ENCODE assay signal across 10 cellular contexts in genomic region chr3:171791695-171792082, GRCh38. TPM values are rescaled to one million over a fixed set of nuclear protein-coding genes. Genes with fewer than 3 reads are reported as not detected.
A peak's percentile ranks its signal among the peaks of the same experiment; 100 is the strongest.
DNase-seq lines count a peak whose midpoint lies in the region; ATAC-seq and TF ChIP-seq lines count a peak whose summit lies in the region.
"Had no signal": no experiment of that assay in that cellular context is flagged by ENCODE, and none has a peak within 500 bp of the region (broad histone marks: within the 10 kb centered on the region; RNA-seq: fewer than 3 reads in every experiment).

No MANE protein-coding gene starts in this region.

- in situ Hi-C loops in GM13976 (cut with MboI; ENCODE audit: low sequenced_read_pairs, unreplicated experiment) (no loop called here), KBM-7 (cut with MboI; ENCODE audit: low pct_unique_long_range_greater_than_20kb, low sequenced_read_pairs) (no loop called here)

- no peak overlapping the region for H2AFZ ChIP-seq in GM23338

- H3K27ac ChIP-seq in GM23338 (ENCODE audit: low read depth) (no peak overlapping the region), tibial artery (no peak overlapping the region)

- peak; percentile 65 for DNase-seq in GM23338 (ENCODE audit: low spot score)
- DNase-seq in amniotic epithelial cell (ENCODE audit: low read depth): peak; percentile 51
- DNase-seq in globus pallidus (ENCODE audit: low spot score): peak; percentile 71
- DNase-seq in pulmonary artery endothelial cell (ENCODE audit: low read depth, low spot score): peak; percentile 96
- no peak for DNase-seq in tibial artery
- no peak for DNase-seq in GM13976 (ENCODE audit: low spot score)
- DNase-seq in KBM-7: no peak
- DNase-seq in activated gamma-delta T cell (lab: John Stamatoyannopoulos, UW): no peak
- DNase-seq: activated naive CD4-positive, alpha-beta T cell; stimulated activated CD4-positive, alpha-beta T cell treated with anti-CD3 and anti-CD28 coated beads, Interleukin-12 subunit alpha, Interleukin-12 subunit beta, amount 100 ng/mL, for 4 hours had no signal

- no peaks in the 10 kb centered on the region for H3K27me3 ChIP-seq in GM23338 (ENCODE audit: insufficient read depth)
- H3K27me3 ChIP-seq in tibial artery: no peaks in the 10 kb centered on the region

- H3K4me1 ChIP-seq in GM23338 (ENCODE audit: insufficient read depth): peaks cover 7% of the 10 kb centered on the region; the same call in 1 of the 2 replicates
- H3K4me1 ChIP-seq in tibial artery: no peaks in the 10 kb centered on the region

- intact Hi-C loops in tibial artery (cut with DNase I; ENCODE audit: low total_unique reads): no loop called here

- peaks cover 19% of the 10 kb centered on the region for H3K4me1 Mint-ChIP-seq in GM23338

- H3K9me2 ChIP-seq in GM23338 (ENCODE audit: insufficient read depth): peaks cover 12% of the 10 kb centered on the region

- no peaks in the 10 kb centered on the region for H3F3A ChIP-seq in GM23338 (replicated peaks; ENCODE audit: low read depth)

- H3K36me3 ChIP-seq in GM23338 (ENCODE audit: insufficient read depth) (no peaks in the 10 kb centered on the region), tibial artery (no peaks in the 10 kb centered on the region)

- TF ChIP-seq CTCF in GM23338 (conservative IDR thresholded peaks at IDR 0.05; ENCODE audit: low read depth in 2 of 2) (no peak), tibial artery (IDR thresholded peaks at IDR 0.05) (no peak), GM13976 (IDR thresholded peaks at IDR 0.05; ENCODE audit: borderline replicate concordance, control extremely low read depth, extremely low read depth, insufficient read depth, missing control alignments) (no peak)

- H3K79me2 ChIP-seq in GM23338 (replicated peaks; ENCODE audit: insufficient read depth): no peaks in the 10 kb centered on the region

- 0 out of 2 replicates have a peak overlapping the region, but pooled peaks have one; percentile 3 for H3K27ac Mint-ChIP-seq in GM23338

- H4K20me1 ChIP-seq in GM23338 (replicated peaks; ENCODE audit: insufficient read depth): no peaks in the 10 kb centered on the region

- 0 out of 2 replicates have a peak overlapping the region, but pooled peaks have one; percentile 48 for H3K4me2 ChIP-seq in GM23338

- H3K9me3 Mint-ChIP-seq in GM23338: no peaks in the 10 kb centered on the region

- H3K36me3 Mint-ChIP-seq in GM23338 (ENCODE audit: low read depth): no peaks in the 10 kb centered on the region

- H3K27me3 Mint-ChIP-seq in GM23338 (ENCODE audit: insufficient read depth, low read depth, poor library complexity): peaks cover 4% of the 10 kb centered on the region

- H3K4me3 ChIP-seq in GM23338 (no peak overlapping the region), tibial artery (no peak overlapping the region)

- H3K4me3 Mint-ChIP-seq in GM23338: no peak overlapping the region; the same call in 2 of the 3 replicates

- H3K9me3 ChIP-seq in tibial artery: no peaks in the 10 kb centered on the region

- ATAC-seq in GM23338: peak; percentile 83

TF ChIP-seq in GM23338, 12 proteins besides CTCF, POLR2A, EP300 and RAD21 (continues in another document):
- no peak for TF ChIP-seq ETS1 (IDR thresholded peaks at IDR 0.05)
- no peak for TF ChIP-seq CREB1 (CRISPR knock-in tag; IDR thresholded peaks at IDR 0.05; ENCODE audit: low read depth)
- TF ChIP-seq JUNB (IDR thresholded peaks at IDR 0.05; ENCODE audit: unreplicated experiment): no peak
- peak; percentile 79 for TF ChIP-seq ZNF462 (CRISPR knock-in tag; IDR thresholded peaks at IDR 0.05)
- no peak for TF ChIP-seq NANOG (IDR thresholded peaks at IDR 0.05; ENCODE audit: borderline replicate concordance)
- TF ChIP-seq EZH2 (IDR thresholded peaks at IDR 0.05; ENCODE audit: low read depth, unreplicated experiment): no peak

RNA-seq across cellular contexts. Expression of gene PLD1, which starts 18.6 kb away (rescaled TPM):
- 2.2 and 6.7 TPM in 2 replicates for total RNA-seq in GM23338 (2014; rRNA removed; shearing (Covaris generic))
- 1.4 and 2.0 TPM in 2 replicates for polyA plus RNA-seq in GM23338 (2016; fragmentation: Nextera tagmentation; extraction: Ambion mirVana)
- 78.9 and 81.0 TPM in 2 replicates for total RNA-seq in pulmonary artery endothelial cell

RNA-seq across cellular contexts. Expression of gene TMEM212, which starts 51.5 kb away (rescaled TPM):
- not detected in 2 replicates for total RNA-seq in GM23338 (2014; rRNA removed; shearing (Covaris generic))
- not detected in 2 replicates for polyA plus RNA-seq in GM23338 (2016; fragmentation: Nextera tagmentation; extraction: Ambion mirVana)
- total RNA-seq in pulmonary artery endothelial cell: not detected in 2 replicates

Comparison
In these comparisons a context has a peak if more than half of its experiments do, and no peak if none do; other contexts are left out.
1. DNase-seq: peak in GM23338 (single experiment), amniotic epithelial cell (single experiment), globus pallidus (single experiment) and pulmonary artery endothelial cell (single experiment); none in tibial artery (0 of 2), GM13976 (single experiment), KBM-7 (single experiment) and activated gamma-delta T cell (single experiment).
2. RNA of gene PLD1, which starts 18.6 kb away (total RNA-seq): 78.9 to 81.0 TPM in pulmonary artery endothelial cell; 2.2 to 6.7 TPM in GM23338; every median in the first group is over 10 times any median in the second.